Comparison of ENCODE assay signal across 15 cellular contexts in the genomic region with DNA sequence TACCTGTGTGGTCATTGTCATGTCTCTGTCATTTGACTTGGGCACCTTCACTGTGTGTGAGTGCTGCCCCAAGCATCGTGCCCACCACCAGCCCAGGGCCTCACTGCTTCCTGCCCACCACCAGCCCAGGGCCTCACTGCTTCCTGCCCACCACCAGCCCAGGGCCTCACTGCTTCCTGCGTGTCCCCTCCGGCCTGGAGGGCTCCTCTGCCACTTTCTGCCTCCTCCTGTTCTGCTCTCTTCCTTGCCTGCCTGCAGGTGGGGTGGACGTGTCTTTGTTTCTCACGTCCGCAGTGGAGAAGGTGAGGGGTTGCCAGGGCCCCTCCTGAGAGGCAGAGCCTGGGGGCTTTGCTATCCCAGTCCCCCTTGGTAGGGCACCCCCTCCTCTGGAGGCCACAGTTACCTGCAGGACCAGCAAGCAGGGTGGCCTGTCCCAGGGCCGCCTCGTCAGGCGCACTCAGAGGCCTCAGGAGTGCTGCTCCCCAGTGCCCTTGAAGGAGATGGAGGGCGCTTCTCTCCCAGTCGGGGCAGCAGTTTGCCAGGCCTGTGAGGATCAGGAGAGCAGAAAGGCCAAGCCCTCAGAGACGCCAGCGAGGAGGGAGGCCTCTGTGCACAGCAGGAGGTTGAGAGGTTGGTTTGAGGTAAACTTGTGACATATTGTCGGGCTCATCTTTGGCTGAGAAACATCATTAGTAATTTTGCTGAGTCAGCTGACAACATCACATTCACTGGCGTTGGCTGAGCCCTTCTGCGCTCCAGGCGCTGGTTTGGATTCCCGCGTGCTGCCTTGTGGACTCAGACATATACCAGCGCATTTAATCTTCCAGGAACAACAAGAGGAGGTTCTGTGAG.
DNase-seq lines count a peak whose midpoint lies in the region; ATAC-seq, FAIRE-seq and TF ChIP-seq lines count a peak whose summit lies in the region.
"Had no signal": no experiment of that assay in that cellular context is flagged by ENCODE, and none has a peak within 500 bp of the region (broad histone marks: within the 10 kb centered on the region; RNA-seq: fewer than 3 reads in every experiment).

No MANE protein-coding gene starts in this region.

- H3K79me2 ChIP-seq in H1 (ENCODE audit: control insufficient read depth in 1 of 2, insufficient read depth in 2 of 2, low read length in 2 of 2) (no peaks in the 10 kb centered on the region), hepatocyte (no peaks in the 10 kb centered on the region)

- H2BK20ac ChIP-seq in H1 (ENCODE audit: low read length), result no peak overlapping the region

- no peak overlapping the region for H2BK12ac ChIP-seq in H1 (ENCODE audit: low read depth, low read length)

- H2BK15ac ChIP-seq in H1 (ENCODE audit: low read length), result no peak overlapping the region

- FAIRE-seq in H1 (lab: Jason Lieb, UNC), result no peak
- FAIRE-seq: A204.1, colon had no signal

- no peaks in the 10 kb centered on the region for H3K9me3 ChIP-seq in H1 (ENCODE audit: insufficient read depth in 2 of 2, low read depth in 1 of 2, low read length in 1 of 2)
- no peaks in the 10 kb centered on the region for H3K9me3 ChIP-seq in hepatocyte (ENCODE audit: low read depth)
- H3K9me3 ChIP-seq: SJCRH30 had no signal

- 88% methylated on average over 20 of the region's 20 CpGs; no CpG with 5 or more reads in 1 of the 2 experiments for WGBS in H1 (ENCODE audit: extremely low coverage in 1 of 2, insufficient coverage in 1 of 2, insufficient read length in 1 of 2, insufficient replicate concordance in 2 of 2, low coverage in 1 of 2, low lambda C conversion rate in 2 of 2, missing lambda C conversion rate in 1 of 2), 2 experiments
- 95% methylated on average over 20 of the region's 20 CpGs for WGBS in hepatocyte (ENCODE audit: low lambda C conversion rate, missing lambda C conversion rate)

- CTCF ChIA-PET in H1 (lab: Charles Lee; ENCODE audit: partially characterized antibody), result no interaction called here

- H3K79me1 ChIP-seq in H1 (ENCODE audit: low read depth, low read length), result no peaks in the 10 kb centered on the region; the same call in 1 of the 2 replicates

- no peak overlapping the region for H2AFZ ChIP-seq in H1 (ENCODE audit: low read length)
- H2AFZ ChIP-seq in hepatocyte, result no peak overlapping the region

- no peak overlapping the region for H3K4me3 ChIP-seq in H1 (ENCODE audit: extremely low read depth in 1 of 4, insufficient read depth in 2 of 4, low read depth in 3 of 4, low read length in 4 of 4)
- no peak overlapping the region for H3K4me3 ChIP-seq in hepatocyte
- H3K4me3 ChIP-seq: SJCRH30 had no signal

- no peak overlapping the region; the same call in 1 of the 2 replicates for H4K8ac ChIP-seq in H1 (ENCODE audit: extremely low read depth, insufficient read depth, low read length)

- no peak overlapping the region for H3K18ac ChIP-seq in H1 (ENCODE audit: extremely low read depth, low read length)

- H3K27ac ChIP-seq in H1 (ENCODE audit: low read depth, low read length), result no peak overlapping the region
- H3K27ac ChIP-seq in hepatocyte, result no peak overlapping the region
- H3K27ac ChIP-seq: SJCRH30 had no signal

- no peak for TF ChIP-seq EP300 in H1 (IDR thresholded peaks at IDR 0.05; ENCODE audit: borderline replicate concordance in 1 of 2, low read depth in 2 of 2, low read length in 2 of 2)

- ATAC-seq in GM19324 (IDR thresholded peaks at IDR 0.05; ENCODE audit: low FRiP score, unreplicated experiment), result no peak
- ATAC-seq: naive thymus-derived CD8-positive, alpha-beta T cell; sciatic nerve had no signal

- H3K56ac ChIP-seq in H1 (replicated peaks; ENCODE audit: insufficient read length, low read depth, low read length), result no peak overlapping the region

- H2BK120ac ChIP-seq in H1 (replicated peaks; ENCODE audit: low read depth, low read length), result no peak overlapping the region

- no peak for TF ChIP-seq CTCF in H1 (IDR thresholded peaks at IDR 0.05; ENCODE audit: control extremely low read depth in 1 of 3, insufficient read depth in 1 of 3, low read depth in 1 of 3, low read length in 3 of 3)
- TF ChIP-seq CTCF in hepatocyte (IDR thresholded peaks at IDR 0.05; ENCODE audit: poor library complexity), result no peak

- no peaks in the 10 kb centered on the region for H3K27me3 ChIP-seq in H1 (replicated peaks in 1 of 4; ENCODE audit: control insufficient read depth in 3 of 4, extremely low read depth in 1 of 4, insufficient read depth in 3 of 4, low read length in 3 of 4)
- no peaks in the 10 kb centered on the region for H3K27me3 ChIP-seq in hepatocyte
- H3K27me3 ChIP-seq: SJCRH30 had no signal

- H3K9ac ChIP-seq in H1 (replicated peaks in 1 of 4; ENCODE audit: extremely low read depth in 1 of 4, low read depth in 3 of 4, low read length in 3 of 4), result no peak overlapping the region

- H4K20me1 ChIP-seq in H1 (replicated peaks in 1 of 2; ENCODE audit: control insufficient read depth in 1 of 2, insufficient read depth in 2 of 2, low read length in 2 of 2) (peaks cover 0 to 2% of the 10 kb centered on the region in 2 experiments), hepatocyte (ENCODE audit: insufficient read depth, poor library complexity, severe bottlenecking) (no peaks in the 10 kb centered on the region)

- no peaks in the 10 kb centered on the region for H3K23me2 ChIP-seq in H1 (ENCODE audit: low read depth, low read length)

- POLR2A ChIA-PET in H1 (lab: Charles Lee; ENCODE audit: partially characterized antibody), result no interaction called here

- H4K5ac ChIP-seq in H1 (ENCODE audit: insufficient read length, low read depth, low read length), result peak overlapping the region; percentile 14

- peaks cover 0 to 5% (median 3%) of the 10 kb centered on the region in 4 experiments; a peak in 4 of 7 replicates for H3K4me1 ChIP-seq in H1 (replicated peaks in 1 of 4; ENCODE audit: control insufficient read depth in 3 of 4, insufficient read depth in 4 of 4, low read length in 3 of 4)
- no peaks in the 10 kb centered on the region for H3K4me1 ChIP-seq in hepatocyte (ENCODE audit: insufficient read depth)
- H3K4me1 ChIP-seq: SJCRH30 had no signal

- no peaks in the 10 kb centered on the region for H3K9me2 ChIP-seq in hepatocyte (replicated peaks; ENCODE audit: insufficient read depth)

- peak overlapping the region; percentile 27; the same call in 1 of the 2 replicates for H2BK5ac ChIP-seq in H1 (ENCODE audit: low read depth, low read length)

- no peak for TF ChIP-seq RAD21 in H1 (IDR thresholded peaks at IDR 0.05 in 1 of 2, conservative IDR thresholded peaks at IDR 0.05 in 1 of 2; ENCODE audit: low read depth in 2 of 2, low read length in 2 of 2)

- no peak overlapping the region for H3K4ac ChIP-seq in H1 (replicated peaks; ENCODE audit: insufficient read length, low read depth, low read length)

- no peak for TF ChIP-seq POLR2A in H1 (IDR thresholded peaks at IDR 0.05; ENCODE audit: control extremely low read depth in 1 of 2, low read depth in 2 of 2, low read length in 2 of 2)

- H3K23ac ChIP-seq in H1 (ENCODE audit: insufficient read length), result no peak overlapping the region

- H2AK5ac ChIP-seq in H1 (ENCODE audit: low read depth, low read length), result no peak overlapping the region

- H3K4me2 ChIP-seq in H1 (ENCODE audit: insufficient read depth in 1 of 2, low read depth in 2 of 2, low read length in 2 of 2) (no peak overlapping the region), hepatocyte (no peak overlapping the region)

- H3K36me3 ChIP-seq in H1 (ENCODE audit: control insufficient read depth in 2 of 4, insufficient read depth in 4 of 4, low read length in 3 of 4) (no peaks in the 10 kb centered on the region; a peak in 1 of 8 replicates), hepatocyte (replicated peaks; ENCODE audit: insufficient read depth, low read depth) (no peaks in the 10 kb centered on the region)
- H3K36me3 ChIP-seq: SJCRH30 had no signal

- peak; percentile 28 for DNase-seq in NCI-H2171 treated with DMSO at 0.1 percent for 48 hours (lab: John Stamatoyannopoulos, UW)
- DNase-seq in NCI-H2171 (lab: John Stamatoyannopoulos, UW), result no peak
- peak; percentile 83 for DNase-seq in NCI-H446 treated with DMSO at 0.1 percent for 48 hours (lab: John Stamatoyannopoulos, UW)
- DNase-seq in H1 (ENCODE audit: low read depth in 1 of 2, low spot score in 2 of 2), result no peak
- peak; percentile 68 for DNase-seq in retina
- DNase-seq in activated effector memory CD4-positive, alpha-beta T cell treated with anti-CD3 and anti-CD28 coated beads, Interleukin-2, amount 50 U/mL, for 16 hours, result no peak
- no peak for DNase-seq in hepatocyte (ENCODE audit: low spot score)
- DNase-seq: GF-D8; naive thymus-derived CD8-positive, alpha-beta T cell; SJCRH30; stimulated activated naive CD4-positive, alpha-beta T cell treated with Interleukin-2 at 50 U/mL for 16 hours had no signal

- peak overlapping the region; percentile 10 for H4K91ac ChIP-seq in H1 (replicated peaks; ENCODE audit: insufficient read length, low read length)

- H3K14ac ChIP-seq in H1 (ENCODE audit: insufficient read length), result no peak overlapping the region

TF ChIP-seq in H1, 55 proteins besides CTCF, POLR2A, EP300 and RAD21:
- TF ChIP-seq RFX5 (IDR thresholded peaks at IDR 0.05; ENCODE audit: borderline replicate concordance, low read depth, low read length), result no peak
- peak; percentile 66 for TF ChIP-seq BACH1 (IDR thresholded peaks at IDR 0.05; ENCODE audit: low read length)
- TF ChIP-seq SUZ12 (IDR thresholded peaks at IDR 0.05; ENCODE audit: low read length), result no peak
- TF ChIP-seq JUN (IDR thresholded peaks at IDR 0.05; ENCODE audit: low read depth, low read length), result no peak
- peak; percentile 87 for TF ChIP-seq MAFK (IDR thresholded peaks at IDR 0.05; ENCODE audit: low read depth, low read length)
- no peak for TF ChIP-seq GTF2F1 (IDR thresholded peaks at IDR 0.05; ENCODE audit: borderline replicate concordance, low read depth, low read length)
- no peak for TF ChIP-seq SRF (IDR thresholded peaks at IDR 0.05; ENCODE audit: low read depth, low read length)

Comparison
In these comparisons a context has a peak if more than half of its experiments do, and no peak if none do; other contexts are left out.
1. DNase-seq: peak in NCI-H2171 treated with DMSO at 0.1 percent for 48 hours (single experiment), NCI-H446 treated with DMSO at 0.1 percent for 48 hours (single experiment) and retina (single experiment); none in NCI-H2171 (single experiment), H1 (0 of 2), activated effector memory CD4-positive, alpha-beta T cell treated with anti-CD3 and anti-CD28 coated beads, Interleukin-2, amount 50 U/mL, for 16 hours (single experiment) and hepatocyte (single experiment).